8 cellular contexts compared by ENCODE assay signal in genomic region chr21:5118296-5118679, GRCh38.
A peak's percentile ranks its signal among the peaks of the same experiment; 100 is the strongest.
DNase-seq lines count a peak whose midpoint lies in the region; ATAC-seq, FAIRE-seq and TF ChIP-seq lines count a peak whose summit lies in the region.
"Not testable (repeated sequence)": the region's sequence is repeated elsewhere in the genome, so short reads cannot be mapped to it uniquely, and the experiment has no call there.

No MANE protein-coding gene starts in this region.

- in situ Hi-C loops in GM12878 (cut with MboI), result not testable (repeated sequence)

- peak; percentile 43 to 75 (median 62) for DNase-seq in CD4-positive, alpha-beta memory T cell
- DNase-seq in T-helper 9 cell (peak; percentile 47), memory B cell (ENCODE audit: low spot score in 2 of 2) (peak in 1 of 2 donors; percentile 50)
- DNase-seq in activated CD8-positive, alpha-beta memory T cell treated with anti-CD3 and anti-CD28 coated beads, Interleukin-2, amount 50 U/mL, for 48 hours, result peak; percentile 54
- not testable (repeated sequence) for DNase-seq in GM12878 (ENCODE audit: low read depth, low spot score)
- DNase-seq in stimulated activated CD8-positive, alpha-beta memory T cell treated with anti-CD3 and anti-CD28 coated beads, Interleukin-12 subunit alpha, Interleukin-12 subunit beta, amount 100 ng/mL, for 1 hour (ENCODE audit: low read depth), result peak; percentile 30

- not testable (repeated sequence) for H3K36me3 ChIP-seq in CD4-positive, alpha-beta memory T cell (ENCODE audit: insufficient read depth, low read length); GM12878 (ENCODE audit: control insufficient read depth in 2 of 2, insufficient read depth in 2 of 2, low read length in 1 of 2)

- not testable (repeated sequence) for TF ChIP-seq RAD21 in GM12878 (IDR thresholded peaks at IDR 0.05; ENCODE audit: insufficient read depth, low read depth, low read length)

- CTCF ChIA-PET in CD4-positive, alpha-beta memory T cell (lab: Charles Lee; ENCODE audit: partially characterized antibody); GM12878 (lab: Yijun Ruan, JAX): not testable (repeated sequence)

- not testable (repeated sequence) for H4K20me1 ChIP-seq in GM12878 (ENCODE audit: control insufficient read depth, insufficient read depth)

- not testable (repeated sequence) for TF ChIP-seq CTCF in GM12878 (IDR thresholded peaks at IDR 0.05 in 2 of 3, conservative IDR thresholded peaks at IDR 0.05 in 1 of 3; ENCODE audit: control insufficient read depth in 2 of 3, extremely low read depth in 1 of 3, insufficient read depth in 1 of 3, low read depth in 3 of 3, low read length in 3 of 3)

- WGBS in GM12878 (ENCODE audit: insufficient coverage, insufficient replicate concordance, low lambda C conversion rate, missing lambda C conversion rate), result 0% methylated on average over 4 of the region's 17 CpGs

- BruUV-seq in GM12878 (replicated peaks; lab: Mats Ljungman, UMichigan), result not testable (repeated sequence)

- not testable (repeated sequence) for H3K4me1 ChIP-seq in CD4-positive, alpha-beta memory T cell (ENCODE audit: insufficient read depth, low read length); GM12878 (ENCODE audit: control insufficient read depth, insufficient read depth, low read length)

- intact Hi-C loops in CD4-positive, alpha-beta memory T cell (cut with micrococcal nuclease); GM12878 (cut with micrococcal nuclease; ENCODE audit: unreplicated experiment): not testable (repeated sequence)

- H3K9ac ChIP-seq in GM12878 (ENCODE audit: control insufficient read depth, insufficient read depth, low read length), result not testable (repeated sequence)

- H3K36me3 Mint-ChIP-seq in CD4-positive, alpha-beta memory T cell; memory B cell: not testable (repeated sequence)

- not testable (repeated sequence) for H3K27ac ChIP-seq in CD4-positive, alpha-beta memory T cell (ENCODE audit: low read depth, low read length); GM12878 (ENCODE audit: control insufficient read depth, insufficient read depth)

- POLR2A ChIA-PET in CD4-positive, alpha-beta memory T cell (lab: Charles Lee; ENCODE audit: partially characterized antibody); GM12878 (lab: Charles Lee): not testable (repeated sequence)

- H3K9me3 ChIP-seq in CD4-positive, alpha-beta memory T cell (ENCODE audit: control insufficient read depth in 1 of 2, low read length in 2 of 2); GM12878 (replicated peaks; ENCODE audit: control insufficient read depth, insufficient read depth, low read length): not testable (repeated sequence)

- H3K4me2 ChIP-seq in GM12878 (ENCODE audit: control insufficient read depth, insufficient read depth), result not testable (repeated sequence)

- H3K4me3 Mint-ChIP-seq in CD4-positive, alpha-beta memory T cell; memory B cell: not testable (repeated sequence)

- SMC1A ChIA-PET in GM12878 (lab: Charles Lee; ENCODE audit: uncharacterized antibody, unreplicated experiment), result not testable (repeated sequence)

- not testable (repeated sequence) for H3K4me3 ChIP-seq in CD4-positive, alpha-beta memory T cell (ENCODE audit: low read length in 2 of 2); GM12878

- not testable (repeated sequence) for TF ChIP-seq POLR2A in GM12878 (IDR thresholded peaks at IDR 0.05; ENCODE audit: low read depth, low read length)

- not testable (repeated sequence) for H3K27ac Mint-ChIP-seq in CD4-positive, alpha-beta memory T cell; memory B cell

- not testable (repeated sequence) for H2AFZ ChIP-seq in GM12878 (ENCODE audit: control insufficient read depth, low read depth, low read length)

- not testable (repeated sequence) for H3K79me2 ChIP-seq in GM12878 (ENCODE audit: control insufficient read depth, insufficient read depth, low read length)

- TF ChIP-seq EP300 in GM12878 (IDR thresholded peaks at IDR 0.05; ENCODE audit: borderline replicate concordance in 1 of 2, control insufficient read depth in 1 of 2, low read depth in 2 of 2, low read length in 2 of 2), result not testable (repeated sequence)

- not testable (repeated sequence) for FAIRE-seq in GM12878 (lab: Jason Lieb, UNC)

- ATAC-seq in GM21528 (IDR thresholded peaks at IDR 0.05; ENCODE audit: low FRiP score, unreplicated experiment) (peak; percentile 48), HG03432 (IDR thresholded peaks at IDR 0.05; ENCODE audit: unreplicated experiment) (peak; percentile 36), GM12878 (peak; percentile 70), memory B cell (ENCODE audit: low read depth) (peak; percentile 67)

- not testable (repeated sequence) for H3K27me3 Mint-ChIP-seq in CD4-positive, alpha-beta memory T cell; memory B cell

- H3K9me3 Mint-ChIP-seq in CD4-positive, alpha-beta memory T cell; memory B cell: not testable (repeated sequence)

- not testable (repeated sequence) for H3K27me3 ChIP-seq in CD4-positive, alpha-beta memory T cell (ENCODE audit: insufficient read depth, low read length); GM12878 (replicated peaks in 1 of 2; ENCODE audit: control insufficient read depth in 2 of 2, insufficient read depth in 2 of 2, low read length in 1 of 2)

- RAD21 ChIA-PET in GM12878 (lab: Charles Lee; ENCODE audit: unreplicated experiment), result not testable (repeated sequence)

- H3K4me1 Mint-ChIP-seq in CD4-positive, alpha-beta memory T cell; memory B cell: not testable (repeated sequence)
